9 cellular contexts compared by ENCODE assay signal in genomic region chr13:108274718-108275117, GRCh38.
"Had no signal": no experiment of that assay in that cellular context is flagged by ENCODE, and none has a peak within 500 bp of the region (broad histone marks: within the 10 kb centered on the region; RNA-seq: fewer than 3 reads in every experiment).

No MANE protein-coding gene starts in this region.

- H3K9ac ChIP-seq: GM23248 had no signal

- H3K4me1 ChIP-seq: HAP-1 had no signal

- H2AFZ ChIP-seq: GM23248 had no signal

- H3K4me3 ChIP-seq: GM23248, HAP-1 had no signal

- FAIRE-seq: HepG2 had no signal

- DNase-seq: GM23248, GOT3, H7, HFFc6, KG1 had no signal

- ATAC-seq: HCT116, HepG2 had no signal

- H3K27ac ChIP-seq: GM23248, HL-60 had no signal

- H3K9me3 ChIP-seq: HAP-1 had no signal

- H3K36me3 ChIP-seq: HAP-1 had no signal
